ENCODE assay signal across 17 cellular contexts in the genomic region with DNA sequence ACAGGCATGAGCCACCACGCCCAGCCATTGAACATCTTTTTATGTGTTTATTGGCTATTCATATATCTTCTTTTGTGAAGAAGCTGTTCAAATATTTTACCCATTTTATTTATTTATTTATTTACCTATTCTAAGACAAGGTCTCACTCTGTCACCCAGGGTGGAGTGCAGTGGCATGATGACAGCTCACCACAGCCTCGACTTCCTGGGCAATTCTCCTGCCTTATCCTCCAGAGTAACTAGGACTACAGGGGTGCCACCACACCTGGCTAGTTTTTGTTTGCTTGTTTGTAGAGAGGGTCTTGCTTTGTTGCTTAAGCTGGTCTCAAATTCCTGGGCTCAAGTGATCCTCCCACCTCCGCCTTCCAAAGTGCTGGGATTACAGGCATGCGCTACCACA. TPM values are rescaled to one million over a fixed set of nuclear protein-coding genes. Genes with fewer than 3 reads are reported as not detected.
A peak's percentile ranks its signal among the peaks of the same experiment; 100 is the strongest.
DNase-seq lines count a peak whose midpoint lies in the region; ATAC-seq and TF ChIP-seq lines count a peak whose summit lies in the region.
"Had no signal": no experiment of that assay in that cellular context is flagged by ENCODE, and none has a peak within 500 bp of the region (broad histone marks: within the 10 kb centered on the region; RNA-seq: fewer than 3 reads in every experiment).

No MANE protein-coding gene starts in this region.

- H3K4me3 ChIP-seq in OCI-LY1 (ENCODE audit: low read depth, low read length, poor library complexity, severe bottlenecking) (no peak overlapping the region), mucosa of descending colon (no peak overlapping the region), WERI-Rb-1 (ENCODE audit: low read depth, low read length) (no peak overlapping the region)
- H3K4me3 ChIP-seq: BLaER1 treated with 17β-estradiol and CSF1 and Interleukin-3, amounts not matched to agents 10 nM and 100 nM; upper lobe of right lung had no signal

- H3K9me2 ChIP-seq in OCI-LY1 (ENCODE audit: low read depth, low read length): no peaks in the 10 kb centered on the region

- no peak overlapping the region for H3K4me2 ChIP-seq in OCI-LY1 (ENCODE audit: low read length)
- H3K4me2 ChIP-seq: BLaER1 treated with 17β-estradiol and CSF1 and Interleukin-3, amounts not matched to agents 10 nM and 100 nM had no signal

- H3K4me3 Mint-ChIP-seq in activated CD4-positive, alpha-beta T cell treated with anti-CD3 and anti-CD28 coated beads, Interleukin-2, amount 10 ng/mL, durations not matched to agents 24 days and 14 days: no peak overlapping the region
- peak overlapping the region; percentile 46 for H3K4me3 Mint-ChIP-seq in activated T-helper 17 cell treated with anti-CD3 and anti-CD28 coated beads, Interleukin-2, amount 50 U/mL, for 72 hours
- H3K4me3 Mint-ChIP-seq: nephron progenitor cell had no signal

- H3K36me3 ChIP-seq in OCI-LY1 (ENCODE audit: insufficient read depth, low read length) (no peaks in the 10 kb centered on the region), mucosa of descending colon (ENCODE audit: low read depth) (no peaks in the 10 kb centered on the region), WERI-Rb-1 (no peaks in the 10 kb centered on the region)
- H3K36me3 ChIP-seq: BLaER1 treated with 17β-estradiol and CSF1 and Interleukin-3, amounts not matched to agents 10 nM and 100 nM; upper lobe of right lung had no signal

- TF ChIP-seq CTCF in OCI-LY1 (IDR thresholded peaks at IDR 0.05; ENCODE audit: low read length) (no peak), mucosa of descending colon (IDR thresholded peaks at IDR 0.05) (no peak), WERI-Rb-1 (IDR thresholded peaks at IDR 0.05; ENCODE audit: low read depth, low read length) (no peak)

- DNase-seq in activated CD4-positive, alpha-beta T cell treated with anti-CD3 and anti-CD28 coated beads, Interleukin-2, amount 10 ng/mL, durations not matched to agents 24 days and 14 days: peak; percentile 68
- DNase-seq in activated CD4-positive, alpha-beta T cell treated with anti-CD3 and anti-CD28 coated beads for 4 hours: no peak
- peak in 1 of 3 donors; percentile 40 for DNase-seq in mucosa of descending colon
- DNase-seq in WERI-Rb-1: no peak
- DNase-seq: amniotic stem cell, DMS153, KBM-7, NCI-H1092, NCI-H524 treated with DMSO at 0.1 percent for 48 hours, nephron progenitor cell, upper lobe of right lung had no signal

- H3K9ac ChIP-seq in OCI-LY1 (ENCODE audit: low read length): no peak overlapping the region
- H3K9ac ChIP-seq: BLaER1 treated with 17β-estradiol and CSF1 and Interleukin-3, amounts not matched to agents 10 nM and 100 nM had no signal

- H2AFZ ChIP-seq in OCI-LY1 (ENCODE audit: low read length): no peak overlapping the region

- H3K4me1 Mint-ChIP-seq in activated CD4-positive, alpha-beta T cell treated with anti-CD3 and anti-CD28 coated beads, Interleukin-2, amount 10 ng/mL, durations not matched to agents 24 days and 14 days: peaks cover 39% of the 10 kb centered on the region
- H3K4me1 Mint-ChIP-seq in activated T-helper 17 cell treated with anti-CD3 and anti-CD28 coated beads, Interleukin-2, amount 50 U/mL, for 72 hours: peaks cover 10% of the 10 kb centered on the region
- H3K4me1 Mint-ChIP-seq: nephron progenitor cell had no signal

- H3K9me3 ChIP-seq in OCI-LY1 (ENCODE audit: low read length) (no peaks in the 10 kb centered on the region), mucosa of descending colon (no peaks in the 10 kb centered on the region), WERI-Rb-1 (ENCODE audit: severe bottlenecking) (peaks cover 2% of the 10 kb centered on the region)
- H3K9me3 ChIP-seq: BLaER1 treated with 17β-estradiol and CSF1 and Interleukin-3, amounts not matched to agents 10 nM and 100 nM; upper lobe of right lung had no signal

- no peaks in the 10 kb centered on the region for H3K27me3 Mint-ChIP-seq in activated CD4-positive, alpha-beta T cell treated with anti-CD3 and anti-CD28 coated beads, Interleukin-2, amount 10 ng/mL, durations not matched to agents 24 days and 14 days
- no peaks in the 10 kb centered on the region for H3K27me3 Mint-ChIP-seq in activated T-helper 17 cell treated with anti-CD3 and anti-CD28 coated beads, Interleukin-2, amount 50 U/mL, for 72 hours
- H3K27me3 Mint-ChIP-seq: progenitor cell of endocrine pancreas had no signal

- peak overlapping the region; percentile 77 for H3K27ac Mint-ChIP-seq in activated CD4-positive, alpha-beta T cell treated with anti-CD3 and anti-CD28 coated beads, Interleukin-2, amount 10 ng/mL, durations not matched to agents 24 days and 14 days
- peak overlapping the region; percentile 74 for H3K27ac Mint-ChIP-seq in activated T-helper 17 cell treated with anti-CD3 and anti-CD28 coated beads, Interleukin-2, amount 50 U/mL, for 72 hours
- H3K27ac Mint-ChIP-seq: nephron progenitor cell had no signal

- H3K4me1 ChIP-seq in OCI-LY1 (ENCODE audit: insufficient read depth, low read length, severe bottlenecking) (peaks cover 19% of the 10 kb centered on the region), mucosa of descending colon (ENCODE audit: low read depth) (peaks cover 19% of the 10 kb centered on the region)
- H3K4me1 ChIP-seq: upper lobe of right lung had no signal

- no peak for ATAC-seq in activated T-helper 17 cell treated with anti-CD3 and anti-CD28 coated beads, Interleukin-2, amount 50 U/mL, for 72 hours (replicated peaks)
- ATAC-seq in mucosa of descending colon (peak; percentile 36), HG03108 (IDR thresholded peaks at IDR 0.05; ENCODE audit: unreplicated experiment) (no peak), HG03432 (IDR thresholded peaks at IDR 0.05; ENCODE audit: unreplicated experiment) (no peak)
- ATAC-seq: upper lobe of right lung had no signal

- intact Hi-C loops in activated CD4-positive, alpha-beta T cell treated with anti-CD3 and anti-CD28 coated beads, Interleukin-2, amount 10 ng/mL, durations not matched to agents 24 days and 14 days (cut with micrococcal nuclease): loop anchor here (5.0 to 10.0 kb wide), 2 partner anchors 49 to 249 kb away; partner anchors contain the start of gene CDK9
- intact Hi-C loops in mucosa of descending colon (cut with DNase I, micrococcal nuclease): loop anchor here (2.0 to 10.0 kb wide), 3 partner anchors 49 to 91 kb away; partner anchors contain the start of gene EEIG1 (in 1 of the 2)

- H3F3A ChIP-seq in OCI-LY1 (ENCODE audit: insufficient read depth, low read length): no peaks in the 10 kb centered on the region

- H4K20me1 ChIP-seq in OCI-LY1 (ENCODE audit: insufficient read depth, low read length): no peaks in the 10 kb centered on the region
- H4K20me1 ChIP-seq: BLaER1 treated with 17β-estradiol and CSF1 and Interleukin-3, amounts not matched to agents 10 nM and 100 nM had no signal

- peaks cover 3% of the 10 kb centered on the region for H3K9me3 Mint-ChIP-seq in activated CD4-positive, alpha-beta T cell treated with anti-CD3 and anti-CD28 coated beads, Interleukin-2, amount 10 ng/mL, durations not matched to agents 24 days and 14 days
- no peaks in the 10 kb centered on the region for H3K9me3 Mint-ChIP-seq in activated T-helper 17 cell treated with anti-CD3 and anti-CD28 coated beads, Interleukin-2, amount 50 U/mL, for 72 hours
- H3K9me3 Mint-ChIP-seq: nephron progenitor cell had no signal

- H3K36me3 Mint-ChIP-seq in activated CD4-positive, alpha-beta T cell treated with anti-CD3 and anti-CD28 coated beads, Interleukin-2, amount 10 ng/mL, durations not matched to agents 24 days and 14 days (ENCODE audit: low read depth): peaks cover 5% of the 10 kb centered on the region
- H3K36me3 Mint-ChIP-seq in activated T-helper 17 cell treated with anti-CD3 and anti-CD28 coated beads, Interleukin-2, amount 50 U/mL, for 72 hours (ENCODE audit: low read depth): peaks cover 5% of the 10 kb centered on the region

- no peaks in the 10 kb centered on the region for H3K27me3 ChIP-seq in OCI-LY1 (ENCODE audit: insufficient read depth, low read length)
- no peaks in the 10 kb centered on the region for H3K27me3 ChIP-seq in WERI-Rb-1 (ENCODE audit: insufficient read depth, low read depth, severe bottlenecking)
- H3K27me3 ChIP-seq: BLaER1 treated with 17β-estradiol and CSF1 and Interleukin-3, amounts not matched to agents 10 nM and 100 nM; upper lobe of right lung had no signal

- peak overlapping the region; percentile 58 for H3K27ac ChIP-seq in OCI-LY1 (ENCODE audit: low read depth, low read length, poor library complexity, severe bottlenecking)
- H3K27ac ChIP-seq in WERI-Rb-1: no peak overlapping the region
- H3K27ac ChIP-seq: BLaER1 treated with 17β-estradiol and CSF1 and Interleukin-3, amounts not matched to agents 10 nM and 100 nM; upper lobe of right lung had no signal

- H3K79me2 ChIP-seq in OCI-LY1 (ENCODE audit: insufficient read depth, low read length): no peaks in the 10 kb centered on the region

RNA-seq across cellular contexts. Expression of gene NAIF1, which starts 33.5 kb away (rescaled TPM):
- total RNA-seq in activated CD4-positive, alpha-beta T cell treated with anti-CD3 and anti-CD28 coated beads, Interleukin-2, amount 10 ng/mL, durations not matched to agents 24 days and 14 days: 9.6 and 11.1 TPM in 2 replicates
- total RNA-seq in activated T-helper 17 cell treated with anti-CD3 and anti-CD28 coated beads, Interleukin-2, amount 50 U/mL, for 72 hours: 10 to 100 TPM in 1 of 2 donors, 1 to 10 TPM in 1; 9.0 to 15.0 TPM
- 10 to 100 TPM; 10.4 to 12.6 (median 11.9) TPM for total RNA-seq in mucosa of descending colon

RNA-seq across cellular contexts. Expression of gene SLC25A25, which starts 34.4 kb away (rescaled TPM):
- total RNA-seq in activated CD4-positive, alpha-beta T cell treated with anti-CD3 and anti-CD28 coated beads, Interleukin-2, amount 10 ng/mL, durations not matched to agents 24 days and 14 days: 12.2 and 14.0 TPM in 2 replicates
- 10 to 100 TPM; 10.8 to 12.7 TPM for total RNA-seq in activated T-helper 17 cell treated with anti-CD3 and anti-CD28 coated beads, Interleukin-2, amount 50 U/mL, for 72 hours
- total RNA-seq in mucosa of descending colon: 10 to 100 TPM; 19.1 to 27.3 (median 21.3) TPM

RNA-seq across cellular contexts. Expression of gene EEIG1, which starts 52.8 kb away (rescaled TPM):
- 56.1 and 64.4 TPM in 2 replicates for total RNA-seq in activated CD4-positive, alpha-beta T cell treated with anti-CD3 and anti-CD28 coated beads, Interleukin-2, amount 10 ng/mL, durations not matched to agents 24 days and 14 days
- total RNA-seq in activated T-helper 17 cell treated with anti-CD3 and anti-CD28 coated beads, Interleukin-2, amount 50 U/mL, for 72 hours: 10 to 100 TPM; 29.6 to 37.8 TPM
- total RNA-seq in mucosa of descending colon: 100 to 1,000 TPM; 127 to 168 (median 144) TPM
